ENCODE assay signal across 9 cellular contexts in the genomic region with DNA sequence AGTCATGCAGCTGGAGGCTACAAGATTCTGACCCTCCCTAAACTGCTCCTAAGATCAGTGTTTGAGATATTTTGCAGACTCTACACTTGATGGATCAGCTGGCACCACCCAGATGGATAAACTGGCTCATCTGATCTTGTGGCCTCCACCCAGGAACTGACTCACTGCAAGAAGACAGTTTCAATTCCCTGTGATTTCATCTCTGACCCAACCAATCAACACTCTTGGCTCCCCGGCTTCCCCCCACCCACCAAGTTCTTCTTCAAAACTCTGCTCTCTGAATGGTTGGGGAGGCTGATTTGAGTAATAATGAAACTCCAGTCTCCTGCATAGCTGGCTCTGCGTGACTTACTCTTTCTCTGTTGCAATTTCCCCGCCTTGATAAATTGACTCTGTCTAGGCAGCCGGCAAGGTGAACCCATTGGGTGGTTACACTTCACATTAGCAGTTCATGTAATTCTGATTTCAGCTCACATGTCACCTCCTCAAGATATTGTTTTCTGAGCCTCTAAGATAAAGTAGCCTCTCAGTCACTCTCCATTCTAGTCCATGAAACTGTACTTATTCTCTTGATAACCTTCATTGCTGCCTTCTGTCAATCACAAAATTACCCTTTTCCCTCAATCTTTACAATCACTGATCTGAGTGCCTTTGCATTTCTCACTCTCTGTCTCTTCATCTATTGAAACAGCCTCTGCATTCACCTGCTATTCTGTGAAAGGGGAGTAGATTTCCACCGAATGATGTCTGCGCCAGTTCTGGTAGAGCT. TPM values are rescaled to one million over a fixed set of nuclear protein-coding genes. Genes with fewer than 3 reads are reported as not detected.
DNase-seq lines count a peak whose midpoint lies in the region; ATAC-seq and TF ChIP-seq lines count a peak whose summit lies in the region.
"Had no signal": no experiment of that assay in that cellular context is flagged by ENCODE, and none has a peak within 500 bp of the region (broad histone marks: within the 10 kb centered on the region; RNA-seq: fewer than 3 reads in every experiment).

No MANE protein-coding gene starts in this region.

- peak; percentile 49 for DNase-seq in activated T-cell treated with anti-CD3 and anti-CD28 coated beads for 24 hours (ENCODE audit: low read depth)
- no peak for DNase-seq in activated T-cell treated with anti-CD3 and anti-CD28 coated beads, Interleukin-2, amount 50 U/mL, for 1 hour
- DNase-seq in activated naive CD4-positive, alpha-beta T cell treated with anti-CD3 and anti-CD28 coated beads for 36 hours: peak; percentile 85
- DNase-seq in memory B cell (ENCODE audit: low spot score in 2 of 2): no peak
- DNase-seq in tibial nerve (ENCODE audit: low spot score in 2 of 2): peak in 1 of 2 donors; percentile 58
- DNase-seq in NCI-H82 treated with DMSO at 0.1 percent for 48 hours (lab: John Stamatoyannopoulos, UW; ENCODE audit: unreplicated experiment): no peak
- no peak for DNase-seq in MM.1S

- no peaks in the 10 kb centered on the region for H3K4me1 ChIP-seq in tibial nerve
- no peaks in the 10 kb centered on the region for H3K4me1 ChIP-seq in MM.1S (ENCODE audit: low read length)
- H3K4me1 ChIP-seq: Peyer's patch had no signal

- 58 to 64% methylated on average over 6 of the region's 6 CpGs for WGBS in tibial nerve, 2 donors

- CTCF ChIA-PET in activated naive CD4-positive, alpha-beta T cell treated with anti-CD3 and anti-CD28 coated beads for 36 hours (lab: Charles Lee): interaction anchor here (0.5 to 0.6 kb wide), 2 partner anchors 128 to 1410 kb away, joined by 3 to 4 read pairs; no protein-coding TSS in a partner anchor

- peaks cover 0 to 7% of the 10 kb centered on the region in 2 donors for H3K27me3 ChIP-seq in tibial nerve
- H3K27me3 ChIP-seq in MM.1S (replicated peaks; ENCODE audit: insufficient read depth, low read length): no peaks in the 10 kb centered on the region
- H3K27me3 ChIP-seq: Peyer's patch had no signal

- intact Hi-C loops in activated naive CD4-positive, alpha-beta T cell treated with anti-CD3 and anti-CD28 coated beads for 36 hours (cut with micrococcal nuclease): loop anchor here (2.0 to 10.0 kb wide), 2 partner anchors 80 to 450 kb away; no protein-coding TSS in a partner anchor

- H3K9me3 ChIP-seq in tibial nerve (no peaks in the 10 kb centered on the region), MM.1S (replicated peaks; ENCODE audit: insufficient read depth, low read length) (0 out of 2 replicates have a peak, but pooled peaks cover 3% of the 10 kb centered on the region)
- H3K9me3 ChIP-seq: Peyer's patch had no signal

- TF ChIP-seq POLR2A in tibial nerve (IDR thresholded peaks at IDR 0.05): no peak

- no peak overlapping the region for H3K4me2 ChIP-seq in MM.1S (ENCODE audit: low read depth, low read length)

- no peaks in the 10 kb centered on the region for H3K79me2 ChIP-seq in MM.1S (ENCODE audit: low read length)

- H3K27me3 Mint-ChIP-seq in activated naive CD4-positive, alpha-beta T cell treated with anti-CD3 and anti-CD28 coated beads for 36 hours (ENCODE audit: low read depth): peaks cover 13% of the 10 kb centered on the region
- H3K27me3 Mint-ChIP-seq in memory B cell: peaks cover 11% of the 10 kb centered on the region

- no peak overlapping the region for H3K9ac ChIP-seq in MM.1S (ENCODE audit: low read length)

- ATAC-seq in memory B cell (ENCODE audit: low read depth): peak; percentile 44
- no peak for ATAC-seq in GM21360 (IDR thresholded peaks at IDR 0.05; ENCODE audit: unreplicated experiment)

- no peaks in the 10 kb centered on the region for H3K36me3 ChIP-seq in tibial nerve
- H3K36me3 ChIP-seq in MM.1S (replicated peaks; ENCODE audit: insufficient read depth, low read length): no peaks in the 10 kb centered on the region
- H3K36me3 ChIP-seq: Peyer's patch had no signal

- no peaks in the 10 kb centered on the region for H3K9me3 Mint-ChIP-seq in activated naive CD4-positive, alpha-beta T cell treated with anti-CD3 and anti-CD28 coated beads for 36 hours
- H3K9me3 Mint-ChIP-seq in memory B cell: peaks cover 5% of the 10 kb centered on the region

- no peaks in the 10 kb centered on the region for H4K20me1 ChIP-seq in MM.1S (ENCODE audit: insufficient read depth, low read length)

- H2AFZ ChIP-seq in MM.1S (ENCODE audit: low read length): no peak overlapping the region

- H3K4me3 ChIP-seq in tibial nerve (no peak overlapping the region), MM.1S (ENCODE audit: low read length) (no peak overlapping the region)
- H3K4me3 ChIP-seq: Peyer's patch had no signal

- H3F3A ChIP-seq in MM.1S (ENCODE audit: insufficient read depth, low read length): no peaks in the 10 kb centered on the region

- peak overlapping the region in 2 of 4 donors; percentile 27 to 61 for H3K27ac ChIP-seq in tibial nerve
- H3K27ac ChIP-seq in MM.1S (ENCODE audit: low read length): no peak overlapping the region

- no peaks in the 10 kb centered on the region for H3K9me2 ChIP-seq in MM.1S (replicated peaks; ENCODE audit: insufficient read depth, low read length)

- H3K27ac Mint-ChIP-seq in activated naive CD4-positive, alpha-beta T cell treated with anti-CD3 and anti-CD28 coated beads for 36 hours: no peak overlapping the region
- no peak overlapping the region for H3K27ac Mint-ChIP-seq in memory B cell

- no peaks in the 10 kb centered on the region for H3K36me3 Mint-ChIP-seq in activated naive CD4-positive, alpha-beta T cell treated with anti-CD3 and anti-CD28 coated beads for 36 hours (ENCODE audit: low read depth)
- no peaks in the 10 kb centered on the region for H3K36me3 Mint-ChIP-seq in memory B cell

- no peaks in the 10 kb centered on the region for H3K4me1 Mint-ChIP-seq in activated naive CD4-positive, alpha-beta T cell treated with anti-CD3 and anti-CD28 coated beads for 36 hours (ENCODE audit: low read depth)
- H3K4me1 Mint-ChIP-seq in memory B cell: no peaks in the 10 kb centered on the region

- H3K4me3 Mint-ChIP-seq in activated naive CD4-positive, alpha-beta T cell treated with anti-CD3 and anti-CD28 coated beads for 36 hours: no peak overlapping the region
- no peak overlapping the region for H3K4me3 Mint-ChIP-seq in memory B cell

- TF ChIP-seq EP300 in tibial nerve (IDR thresholded peaks at IDR 0.05): peak; percentile 9 to 51

- TF ChIP-seq CTCF in tibial nerve (IDR thresholded peaks at IDR 0.05) (no peak), MM.1S (IDR thresholded peaks at IDR 0.05; ENCODE audit: low read length) (no peak)

RNA-seq across cellular contexts. Expression of a gene that starts 9.9 kb away (rescaled TPM):
- total RNA-seq in activated naive CD4-positive, alpha-beta T cell treated with anti-CD3 and anti-CD28 coated beads for 36 hours: not detected
- 10 to 100 TPM in 1 of 4 donors, 1 to 10 TPM in 3; 2.3 to 11.7 (median 5.1) TPM for total RNA-seq in tibial nerve

RNA-seq across cellular contexts. Expression of a gene that starts 24.1 kb away (rescaled TPM):
- not detected for total RNA-seq in activated naive CD4-positive, alpha-beta T cell treated with anti-CD3 and anti-CD28 coated beads for 36 hours
- 1 to 10 TPM in 2 of 4 donors, under 1 TPM in 2; 0.66 to 4.5 (median 1.0) TPM for total RNA-seq in tibial nerve

RNA-seq across cellular contexts. Expression of a gene that starts 33.4 kb away (rescaled TPM):
- total RNA-seq in activated naive CD4-positive, alpha-beta T cell treated with anti-CD3 and anti-CD28 coated beads for 36 hours: not detected
- total RNA-seq in tibial nerve: 10 to 100 TPM in 1 of 4 donors, 1 to 10 TPM in 3; 1.7 to 36.9 (median 6.4) TPM

Comparison
In these comparisons a context has a peak if more than half of its experiments do, and no peak if none do; other contexts are left out.
1. DNase-seq: peak in activated T-cell treated with anti-CD3 and anti-CD28 coated beads for 24 hours (single experiment) and activated naive CD4-positive, alpha-beta T cell treated with anti-CD3 and anti-CD28 coated beads for 36 hours (single experiment); none in activated T-cell treated with anti-CD3 and anti-CD28 coated beads, Interleukin-2, amount 50 U/mL, for 1 hour (single experiment), memory B cell (0 of 2), NCI-H82 treated with DMSO at 0.1 percent for 48 hours (single experiment) and MM.1S (single experiment).